18 cellular contexts compared by ENCODE assay signal in genomic region chr14:79265366-79265765, GRCh38.
A peak's percentile ranks its signal among the peaks of the same experiment; 100 is the strongest.
DNase-seq lines count a peak whose midpoint lies in the region; ATAC-seq, FAIRE-seq and TF ChIP-seq lines count a peak whose summit lies in the region.
"Had no signal": no experiment of that assay in that cellular context is flagged by ENCODE, and none has a peak within 500 bp of the region (broad histone marks: within the 10 kb centered on the region; RNA-seq: fewer than 3 reads in every experiment).

No MANE protein-coding gene starts in this region.

- H4K8ac ChIP-seq in IMR-90 (ENCODE audit: low read depth in 2 of 2, low read length in 2 of 2) (no peak overlapping the region), H1 (ENCODE audit: extremely low read depth, insufficient read depth, low read length) (no peak overlapping the region)

- H4K91ac ChIP-seq in IMR-90 (ENCODE audit: insufficient read depth, low read depth, low read length): no peak overlapping the region
- H4K91ac ChIP-seq in H1 (replicated peaks; ENCODE audit: insufficient read length, low read length): peak overlapping the region; percentile 23

- no peaks in the 10 kb centered on the region; the same call in 1 of the 2 replicates for H3K23me2 ChIP-seq in H1 (ENCODE audit: low read depth, low read length)

- H3K27me3 Mint-ChIP-seq in nephron progenitor cell (ENCODE audit: low read depth, poor library complexity): peaks cover 12% of the 10 kb centered on the region

- TF ChIP-seq EP300 in H1 (IDR thresholded peaks at IDR 0.05; ENCODE audit: borderline replicate concordance in 1 of 2, low read depth in 2 of 2, low read length in 2 of 2): no peak

- ATAC-seq in IMR-90 (ENCODE audit: low read depth) (peak; percentile 85), GM21717 (IDR thresholded peaks at IDR 0.05; ENCODE audit: unreplicated experiment) (no peak), GM18498 (IDR thresholded peaks at IDR 0.05; ENCODE audit: unreplicated experiment) (no peak)
- ATAC-seq: GM23338, HepG2 had no signal

- in situ Hi-C loops in IMR-90 (cut with MboI; ENCODE audit: low sequenced_read_pairs): loop anchor here (25.0 kb wide), 1 partner anchor 1597 kb away; no protein-coding TSS in a partner anchor

- H3K4me1 ChIP-seq in IMR-90 (ENCODE audit: control insufficient read depth, insufficient read depth, low read length) (peaks cover 2% of the 10 kb centered on the region; the same call in 1 of the 2 replicates), H1 (replicated peaks in 1 of 4; ENCODE audit: control insufficient read depth in 3 of 4, insufficient read depth in 4 of 4, low read length in 3 of 4) (no peaks in the 10 kb centered on the region)

- dilution Hi-C loops in IMR-90 (cut with HindIII; ENCODE audit: low sequenced_read_pairs, unreplicated experiment): no loop called here

- peaks cover 3% of the 10 kb centered on the region; the same call in 1 of the 2 replicates for H3K9me1 ChIP-seq in IMR-90 (ENCODE audit: insufficient read depth, low read length)

- no peak overlapping the region for H2BK15ac ChIP-seq in IMR-90 (ENCODE audit: low read depth, low read length)
- H2BK15ac ChIP-seq in H1 (ENCODE audit: low read length): no peak overlapping the region

- CTCF ChIA-PET in IMR-90 (lab: Yijun Ruan, JAX) (no interaction called here), H1 (lab: Charles Lee; ENCODE audit: partially characterized antibody) (interaction anchor here (0.6 to 0.7 kb wide), 2 partner anchors 10 to 332 kb away, joined by 3 read pairs; no protein-coding TSS in a partner anchor)

- no peaks in the 10 kb centered on the region for H4K20me1 ChIP-seq in IMR-90 (ENCODE audit: insufficient read depth, low read length)
- no peaks in the 10 kb centered on the region for H4K20me1 ChIP-seq in H1 (replicated peaks in 1 of 2; ENCODE audit: control insufficient read depth in 1 of 2, insufficient read depth in 2 of 2, low read length in 2 of 2)

- H3K4me3 Mint-ChIP-seq in nephron progenitor cell: no peak overlapping the region
- H3K4me3 Mint-ChIP-seq: CD14-positive monocyte, GM23338 had no signal

- intact Hi-C loops in IMR-90 (cut with micrococcal nuclease): no loop called here

- POLR2A ChIA-PET in IMR-90 (lab: Charles Lee; ENCODE audit: unreplicated experiment) (no interaction called here), H1 (lab: Charles Lee; ENCODE audit: partially characterized antibody) (no interaction called here)

- H2AFZ ChIP-seq in IMR-90 (replicated peaks; ENCODE audit: low read length, poor library complexity) (no peak overlapping the region), H1 (ENCODE audit: low read length) (no peak overlapping the region)
- H2AFZ ChIP-seq: GM23338 had no signal

- TF ChIP-seq CTCF in IMR-90 (conservative IDR thresholded peaks at IDR 0.05; ENCODE audit: low read depth, low read length) (no peak), H1 (IDR thresholded peaks at IDR 0.05; ENCODE audit: control extremely low read depth in 1 of 3, insufficient read depth in 1 of 3, low read depth in 1 of 3, low read length in 3 of 3) (no peak), nephron progenitor cell (IDR thresholded peaks at IDR 0.05) (no peak)

- H3K14ac ChIP-seq in IMR-90 (replicated peaks; ENCODE audit: low read depth, low read length): no peak overlapping the region
- H3K14ac ChIP-seq in H1 (ENCODE audit: insufficient read length): no peak overlapping the region

- H3K4ac ChIP-seq in IMR-90 (ENCODE audit: low read depth, low read length) (no peak overlapping the region), H1 (replicated peaks; ENCODE audit: insufficient read length, low read depth, low read length) (no peak overlapping the region)

- H2AK9ac ChIP-seq in IMR-90 (replicated peaks; ENCODE audit: low read depth, low read length, poor library complexity): no peak overlapping the region

- H3K56ac ChIP-seq in IMR-90 (ENCODE audit: extremely low read depth, insufficient read depth, low read length) (no peak overlapping the region), H1 (replicated peaks; ENCODE audit: insufficient read length, low read depth, low read length) (no peak overlapping the region)

- H2BK5ac ChIP-seq in IMR-90 (ENCODE audit: low read depth, low read length, poor library complexity, severe bottlenecking): peak overlapping the region; percentile 49
- H2BK5ac ChIP-seq in H1 (ENCODE audit: low read depth, low read length): no peak overlapping the region

- H3K4me3 ChIP-seq in IMR-90 (ENCODE audit: insufficient read depth, low read depth, low read length) (no peak overlapping the region), H1 (ENCODE audit: extremely low read depth in 1 of 4, insufficient read depth in 2 of 4, low read depth in 3 of 4, low read length in 4 of 4) (no peak overlapping the region)
- H3K4me3 ChIP-seq: GM23338 had no signal

- H2BK20ac ChIP-seq in IMR-90 (ENCODE audit: low read depth, low read length) (no peak overlapping the region), H1 (ENCODE audit: low read length) (no peak overlapping the region)

- H3K79me2 ChIP-seq in H1 (ENCODE audit: control insufficient read depth in 1 of 2, insufficient read depth in 2 of 2, low read length in 2 of 2): no peaks in the 10 kb centered on the region

- H3K9me3 ChIP-seq in IMR-90 (ENCODE audit: control insufficient read depth, insufficient read depth, low read length) (no peaks in the 10 kb centered on the region), H1 (ENCODE audit: insufficient read depth in 2 of 2, low read depth in 1 of 2, low read length in 1 of 2) (no peaks in the 10 kb centered on the region)

- H3K27me3 ChIP-seq in IMR-90 (ENCODE audit: control insufficient read depth, insufficient read depth, low read length) (no peaks in the 10 kb centered on the region; the same call in 1 of the 2 replicates), H1 (replicated peaks in 1 of 4; ENCODE audit: control insufficient read depth in 3 of 4, extremely low read depth in 1 of 4, insufficient read depth in 3 of 4, low read length in 3 of 4) (no peaks in the 10 kb centered on the region)

- H3K18ac ChIP-seq in IMR-90 (ENCODE audit: low read depth, low read length) (no peak overlapping the region), H1 (ENCODE audit: extremely low read depth, low read length) (no peak overlapping the region)

- H4K5ac ChIP-seq in IMR-90 (ENCODE audit: low read depth, low read length) (no peak overlapping the region), H1 (ENCODE audit: insufficient read length, low read depth, low read length) (no peak overlapping the region)

- WGBS in IMR-90 (ENCODE audit: extremely low coverage in 2 of 2, insufficient read length in 1 of 2), 2 experiments: 25% methylated on average over 1 of the region's 4 CpGs; no CpG with 5 or more reads in 1 of the 2 experiments
- 83% methylated on average over 4 of the region's 4 CpGs; no CpG with 5 or more reads in 1 of the 2 experiments for WGBS in H1 (ENCODE audit: extremely low coverage in 1 of 2, insufficient coverage in 1 of 2, insufficient read length in 1 of 2, insufficient replicate concordance in 2 of 2, low coverage in 1 of 2, low lambda C conversion rate in 2 of 2, missing lambda C conversion rate in 1 of 2), 2 experiments

- H3K4me1 Mint-ChIP-seq in nephron progenitor cell: peaks cover 27% of the 10 kb centered on the region
- H3K4me1 Mint-ChIP-seq: CD14-positive monocyte, GM23338 had no signal

- H3K27ac ChIP-seq in IMR-90 (ENCODE audit: insufficient read depth, low read length): no peak overlapping the region
- H3K27ac ChIP-seq in H1 (ENCODE audit: low read depth, low read length): no peak overlapping the region
- H3K27ac ChIP-seq: KMS-11 had no signal

- TF ChIP-seq RAD21 in IMR-90 (IDR thresholded peaks at IDR 0.05; ENCODE audit: low read length): no peak
- no peak for TF ChIP-seq RAD21 in H1 (IDR thresholded peaks at IDR 0.05 in 1 of 2, conservative IDR thresholded peaks at IDR 0.05 in 1 of 2; ENCODE audit: low read depth in 2 of 2, low read length in 2 of 2)

- no peaks in the 10 kb centered on the region for H3K9me3 Mint-ChIP-seq in nephron progenitor cell
- H3K9me3 Mint-ChIP-seq: GM23338 had no signal

- H3K9ac ChIP-seq in IMR-90 (ENCODE audit: low read depth, low read length) (no peak overlapping the region), H1 (replicated peaks in 1 of 4; ENCODE audit: extremely low read depth in 1 of 4, low read depth in 3 of 4, low read length in 3 of 4) (no peak overlapping the region)
- H3K9ac ChIP-seq: KMS-11 had no signal

- DNase-seq in ELR (ENCODE audit: low read depth) (peak; percentile 1), IMR-90 (peak; percentile 73), H1 (ENCODE audit: low read depth in 1 of 2, low spot score in 2 of 2) (no peak), nephron progenitor cell (no peak), NCI-H2107 treated with DMSO at 0.1 percent for 48 hours (lab: John Stamatoyannopoulos, UW; ENCODE audit: unreplicated experiment) (no peak)
- DNase-seq: AML-193, COR-L47, NCI-H1092 treated with DMSO at 0.1 percent for 48 hours, NCI-H2081 treated with DMSO at 0.1 percent for 48 hours, NCI-H345, NCI-H526 treated with DMSO at 0.1 percent for 48 hours, SIG-M5 had no signal

- H3K36me3 Mint-ChIP-seq in nephron progenitor cell (ENCODE audit: low read depth): no peaks in the 10 kb centered on the region
- H3K36me3 Mint-ChIP-seq: CD14-positive monocyte had no signal

- H3K4me2 ChIP-seq in IMR-90 (ENCODE audit: low read depth, low read length): no peak overlapping the region
- H3K4me2 ChIP-seq in H1 (ENCODE audit: insufficient read depth in 1 of 2, low read depth in 2 of 2, low read length in 2 of 2): no peak overlapping the region
- H3K4me2 ChIP-seq: GM23338, KMS-11 had no signal

- no peak overlapping the region for H2BK12ac ChIP-seq in H1 (ENCODE audit: low read depth, low read length)

- H3K79me1 ChIP-seq in IMR-90 (ENCODE audit: low read depth in 1 of 2, low read length in 2 of 2) (no peaks in the 10 kb centered on the region), H1 (ENCODE audit: low read depth, low read length) (no peaks in the 10 kb centered on the region)

- H2AK5ac ChIP-seq in IMR-90 (ENCODE audit: low read depth, low read length) (no peak overlapping the region), H1 (ENCODE audit: low read depth, low read length) (no peak overlapping the region)

- FAIRE-seq in H1 (lab: Jason Lieb, UNC): no peak
- FAIRE-seq: HepG2 had no signal

- TF ChIP-seq POLR2A in IMR-90 (IDR thresholded peaks at IDR 0.05; ENCODE audit: low read depth, low read length) (no peak), H1 (IDR thresholded peaks at IDR 0.05; ENCODE audit: control extremely low read depth in 1 of 2, low read depth in 2 of 2, low read length in 2 of 2) (no peak)

- BruUV-seq in IMR-90 (replicated peaks; lab: Mats Ljungman, UMichigan): no TSS peak

- no peak overlapping the region for H2BK120ac ChIP-seq in IMR-90 (ENCODE audit: low read depth, low read length)
- no peak overlapping the region for H2BK120ac ChIP-seq in H1 (replicated peaks; ENCODE audit: low read depth, low read length)

- peak overlapping the region; percentile 3 for H3K27ac Mint-ChIP-seq in nephron progenitor cell
- H3K27ac Mint-ChIP-seq: CD14-positive monocyte, GM23338 had no signal

- H3K36me3 ChIP-seq in IMR-90 (ENCODE audit: control insufficient read depth, insufficient read depth, low read length) (no peaks in the 10 kb centered on the region), H1 (ENCODE audit: control insufficient read depth in 2 of 4, insufficient read depth in 4 of 4, low read length in 3 of 4) (no peaks in the 10 kb centered on the region)

- H3K23ac ChIP-seq in IMR-90 (ENCODE audit: low read depth, low read length): no peak overlapping the region
- H3K23ac ChIP-seq in H1 (ENCODE audit: insufficient read length): no peak overlapping the region

TF ChIP-seq in H1, 55 proteins besides CTCF, POLR2A, EP300 and RAD21 (continues in another document):
- no peak for TF ChIP-seq CREB1 (IDR thresholded peaks at IDR 0.05)

Comparison
In these comparisons a context has a peak if more than half of its experiments do, and no peak if none do; other contexts are left out.
1. DNase-seq: peak in ELR (single experiment) and IMR-90 (single experiment); none in H1 (0 of 2), nephron progenitor cell (single experiment) and NCI-H2107 treated with DMSO at 0.1 percent for 48 hours (single experiment).